Comparison of ENCODE assay signal across 9 cellular contexts in the genomic region with DNA sequence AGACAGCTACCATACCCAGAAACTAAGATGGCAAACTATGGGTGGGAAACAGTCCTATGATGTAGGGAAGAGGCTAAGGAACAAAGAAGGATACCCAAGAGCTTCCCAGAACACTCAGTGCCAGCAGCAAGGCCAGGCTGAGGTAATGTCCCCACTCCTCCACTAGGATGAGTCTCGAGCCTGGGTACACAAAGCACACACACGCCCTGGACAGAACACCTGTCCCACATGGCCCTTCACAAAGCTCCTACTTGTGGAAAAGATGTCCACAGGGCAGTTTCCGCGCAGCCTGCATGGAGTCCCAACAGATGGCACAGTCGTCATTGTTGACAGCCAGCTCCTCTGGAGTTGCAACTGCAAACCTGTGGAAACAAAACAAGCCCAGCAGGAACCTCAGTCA. TPM values are rescaled to one million over a fixed set of nuclear protein-coding genes. Genes with fewer than 3 reads are reported as not detected.
DNase-seq lines count a peak whose midpoint lies in the region; ATAC-seq, FAIRE-seq and TF ChIP-seq lines count a peak whose summit lies in the region.
"Had no signal": no experiment of that assay in that cellular context is flagged by ENCODE, and none has a peak within 500 bp of the region (broad histone marks: within the 10 kb centered on the region; RNA-seq: fewer than 3 reads in every experiment).

No MANE protein-coding gene starts in this region.

- H3K36me3 Mint-ChIP-seq in osteocyte (ENCODE audit: unreplicated experiment) = peaks cover 55% of the 10 kb centered on the region

- H3K27me3 ChIP-seq in MG63 = no peaks in the 10 kb centered on the region
- H3K27me3 ChIP-seq in bronchial epithelial cell (ENCODE audit: control insufficient read depth, insufficient read depth, low read length) = no peaks in the 10 kb centered on the region

- no peak overlapping the region for H3K27ac Mint-ChIP-seq in osteocyte (ENCODE audit: unreplicated experiment)
- H3K27ac Mint-ChIP-seq: T-cell had no signal

- TF ChIP-seq CTCF in GM12864 (IDR thresholded peaks at IDR 0.05; ENCODE audit: low read depth, low read length, missing control alignments) = peak; percentile 64
- peak; percentile 44 for TF ChIP-seq CTCF in bronchial epithelial cell (IDR thresholded peaks at IDR 0.05; ENCODE audit: insufficient read depth, low read length, severe bottlenecking)
- peak; percentile 29 for TF ChIP-seq CTCF in osteocyte (IDR thresholded peaks at IDR 0.05)

- peaks cover 70% of the 10 kb centered on the region for H3K36me3 ChIP-seq in MG63
- H3K36me3 ChIP-seq in bronchial epithelial cell (ENCODE audit: control insufficient read depth, insufficient read depth, low read length) = peaks cover 16% of the 10 kb centered on the region

- no peak for FAIRE-seq in bronchial epithelial cell (lab: Jason Lieb, UNC)

- H3K4me1 Mint-ChIP-seq in osteocyte (ENCODE audit: unreplicated experiment) = peaks cover 2% of the 10 kb centered on the region

- ATAC-seq in HG03097 (IDR thresholded peaks at IDR 0.05; ENCODE audit: low FRiP score, unreplicated experiment) = no peak
- no peak for ATAC-seq in GM21529 (IDR thresholded peaks at IDR 0.05; ENCODE audit: unreplicated experiment)
- ATAC-seq in HG03045 (IDR thresholded peaks at IDR 0.05; ENCODE audit: unreplicated experiment) = no peak

- H3K27me3 Mint-ChIP-seq in osteocyte (ENCODE audit: unreplicated experiment) = no peaks in the 10 kb centered on the region
- H3K27me3 Mint-ChIP-seq: brain, T-cell had no signal

- DNase-seq in GM12864 (ENCODE audit: low read depth) = no peak
- DNase-seq in MG63 = peak; percentile 32
- DNase-seq in bronchial epithelial cell (ENCODE audit: low read depth) = no peak
- no peak for DNase-seq in osteocyte (ENCODE audit: extremely low spot score, unreplicated experiment)

- H3K9me3 ChIP-seq in MG63 = peaks cover 5% of the 10 kb centered on the region

- H3K9me3 Mint-ChIP-seq in osteocyte (ENCODE audit: unreplicated experiment) = no peaks in the 10 kb centered on the region
- H3K9me3 Mint-ChIP-seq: T-cell had no signal

- no peak overlapping the region for H3K4me3 Mint-ChIP-seq in osteocyte (ENCODE audit: unreplicated experiment)
- H3K4me3 Mint-ChIP-seq: brain, T-cell had no signal

- H3K4me3 ChIP-seq in GM12864 (ENCODE audit: low read depth, low read length) = no peak overlapping the region
- H3K4me3 ChIP-seq in MG63 = no peak overlapping the region
- no peak overlapping the region for H3K4me3 ChIP-seq in bronchial epithelial cell (ENCODE audit: low read depth, low read length)

RNA-seq across cellular contexts. Expression of gene AMFR, which starts 23.9 kb away (rescaled TPM):
- 296 and 395 TPM in 2 replicates for total RNA-seq in MG63 (2014; rRNA removed; shearing (Covaris generic); ENCODE audit: low replicate concordance)
- 224 and 319 TPM in 2 replicates for total RNA-seq in bronchial epithelial cell
- 117 and 136 TPM in 2 replicates for total RNA-seq in osteocyte

RNA-seq across cellular contexts. Expression of gene NUDT21, which starts 49.6 kb away (rescaled TPM):
- 191 and 387 TPM in 2 replicates for total RNA-seq in MG63 (2014; rRNA removed; shearing (Covaris generic); ENCODE audit: low replicate concordance)
- total RNA-seq in bronchial epithelial cell (41.5 and 45.8 TPM in 2 replicates), osteocyte (103 and 105 TPM in 2 replicates)

RNA-seq across cellular contexts. Expression of gene OGFOD1, which starts 49.9 kb away (rescaled TPM):
- total RNA-seq in MG63 (2014; rRNA removed; shearing (Covaris generic); ENCODE audit: low replicate concordance) = 217 and 688 TPM in 2 replicates
- total RNA-seq in bronchial epithelial cell (30.0 and 63.5 TPM in 2 replicates), osteocyte (46.3 and 50.6 TPM in 2 replicates)
